ENCODE assay signal across 8 cellular contexts in the genomic region with DNA sequence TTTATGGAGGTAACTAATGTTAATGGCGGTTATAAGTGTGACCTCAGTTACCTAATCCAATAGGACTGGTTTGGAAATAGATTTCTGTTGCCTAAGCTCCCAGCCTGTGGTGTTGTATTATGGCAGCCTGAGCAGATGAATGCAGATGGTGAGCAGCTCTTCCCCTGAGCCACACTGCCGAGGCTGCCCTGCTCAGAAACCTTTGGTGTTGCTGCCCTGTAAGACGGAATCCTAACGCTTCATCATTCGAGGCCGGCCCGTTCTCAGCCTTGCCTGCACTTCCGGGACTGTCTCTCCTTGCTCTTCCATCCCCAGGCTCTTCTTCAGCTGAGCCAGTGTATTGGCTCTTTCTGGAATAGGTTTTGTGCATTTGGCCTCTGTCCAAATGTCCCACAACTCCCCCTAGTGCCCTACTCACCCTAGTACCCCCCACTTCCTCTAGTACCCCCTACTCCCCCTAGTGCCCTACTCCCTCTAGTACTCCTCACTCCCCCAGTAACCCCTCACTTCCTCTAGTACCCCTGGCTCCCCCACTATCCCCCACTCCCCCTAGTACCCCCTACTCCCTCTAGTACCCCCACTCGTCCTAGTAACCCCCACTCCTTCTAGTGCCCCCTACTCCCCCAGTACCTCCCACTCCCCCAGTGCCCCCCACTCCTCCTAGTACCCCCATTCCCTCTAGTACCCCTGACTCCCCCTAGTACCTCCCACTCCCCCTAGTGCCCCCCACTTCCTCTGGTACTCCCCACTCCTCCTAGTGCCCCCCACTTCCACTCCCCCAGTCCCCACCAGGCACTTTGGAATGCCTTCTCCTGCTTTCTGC.
DNase-seq lines count a peak whose midpoint lies in the region; ATAC-seq and TF ChIP-seq lines count a peak whose summit lies in the region.

No MANE protein-coding gene starts in this region.

- no peaks in the 10 kb centered on the region for H3K79me1 ChIP-seq in neuronal stem cell (ENCODE audit: low read depth, low read length)

- TF ChIP-seq CTCF in SK-N-SH (IDR thresholded peaks at IDR 0.05) (no peak; the same call in 1 of the 2 replicates), transverse colon (IDR thresholded peaks at IDR 0.05) (no peak)

- CTCF ChIA-PET in SK-N-SH (lab: Yijun Ruan, JAX), result interaction anchor here (1.7 kb wide), 2 partner anchors 12 to 33 kb away, joined by 3 to 5 read pairs; no protein-coding TSS in a partner anchor

- WGBS in SK-N-SH (ENCODE audit: low lambda C conversion rate), result 51% methylated on average over 9 of the region's 9 CpGs
- no CpG with 5 or more reads among the region's 9 CpGs for WGBS in neuronal stem cell (ENCODE audit: extremely low coverage in 2 of 2, insufficient read length in 2 of 2, insufficient replicate concordance in 1 of 2), 2 donors
- WGBS in transverse colon (ENCODE audit: low coverage in 1 of 2), 2 donors, result 86% methylated on average over 8 of the region's 9 CpGs; no CpG with 5 or more reads in 1 of the 2 donors

- H3K36me3 ChIP-seq in SK-N-SH (replicated peaks in 1 of 2; ENCODE audit: control insufficient read depth in 1 of 2, insufficient read depth in 2 of 2, low read length in 1 of 2), result no peaks in the 10 kb centered on the region
- no peaks in the 10 kb centered on the region for H3K36me3 ChIP-seq in neuronal stem cell (replicated peaks in 1 of 2; ENCODE audit: control insufficient read depth in 2 of 2, insufficient read depth in 2 of 2, low read length in 2 of 2)
- H3K36me3 ChIP-seq in transverse colon, result no peaks in the 10 kb centered on the region

- H3K18ac ChIP-seq in neuronal stem cell (ENCODE audit: low read length), result no peak overlapping the region

- in situ Hi-C loops in transverse colon (cut with MboI; ENCODE audit: low pct_ligation_motif_present in 1 of 4, low pct_unique_long_range_greater_than_20kb in 1 of 4, low sequenced_read_pairs in 3 of 4), result no loop called here

- no peaks in the 10 kb centered on the region for H4K20me1 ChIP-seq in SK-N-SH (ENCODE audit: insufficient read depth)

- H3K23ac ChIP-seq in neuronal stem cell (ENCODE audit: low read depth, low read length, poor library complexity), result no peak overlapping the region

- intact Hi-C loops in transverse colon (cut with DNase I; ENCODE audit: low total_unique reads), result no loop called here

- H2AK5ac ChIP-seq in neuronal stem cell (ENCODE audit: low read depth, low read length), result peak overlapping the region; percentile 51

- H3K79me2 ChIP-seq in SK-N-SH (ENCODE audit: insufficient read depth), result no peaks in the 10 kb centered on the region

- H3F3A ChIP-seq in SK-N-SH (replicated peaks; ENCODE audit: insufficient read depth), result no peaks in the 10 kb centered on the region

- H3K9me2 ChIP-seq in SK-N-SH, result no peaks in the 10 kb centered on the region

- H3K4ac ChIP-seq in neuronal stem cell (ENCODE audit: low read length), result no peak overlapping the region

- H3K9ac ChIP-seq in SK-N-SH, result no peak overlapping the region
- no peak overlapping the region for H3K9ac ChIP-seq in neuronal stem cell (ENCODE audit: low read depth, low read length, poor library complexity)

- no peak for TF ChIP-seq EP300 in SK-N-SH (IDR thresholded peaks at IDR 0.05; ENCODE audit: borderline replicate concordance in 1 of 2, low read depth in 1 of 2, low read length in 1 of 2)
- TF ChIP-seq EP300 in transverse colon (IDR thresholded peaks at IDR 0.05; ENCODE audit: low read depth), result no peak

- H3K27ac ChIP-seq in SK-N-SH (ENCODE audit: low read depth in 2 of 2, low read length in 1 of 2) (no peak overlapping the region), neuronal stem cell (replicated peaks; ENCODE audit: low read length) (no peak overlapping the region), transverse colon (no peak overlapping the region)

- H2BK12ac ChIP-seq in neuronal stem cell (ENCODE audit: low read length), result no peak overlapping the region

- H3K4me3 ChIP-seq in SK-N-SH (ENCODE audit: low read depth in 2 of 2, low read length in 1 of 2) (no peak overlapping the region), neuronal stem cell (ENCODE audit: low read length in 2 of 2) (no peak overlapping the region), transverse colon (no peak overlapping the region)

- no peak for TF ChIP-seq POLR2A in transverse colon (IDR thresholded peaks at IDR 0.05)

- TF ChIP-seq RAD21 in SK-N-SH (IDR thresholded peaks at IDR 0.05; ENCODE audit: low read length), result no peak

- H3K9me3 ChIP-seq in SK-N-SH, result no peaks in the 10 kb centered on the region
- H3K9me3 ChIP-seq in neuronal stem cell (replicated peaks in 1 of 2; ENCODE audit: control insufficient read depth in 2 of 2, insufficient read depth in 1 of 2, low read depth in 1 of 2, low read length in 2 of 2), result peaks cover 0 to 7% of the 10 kb centered on the region in 2 donors
- no peaks in the 10 kb centered on the region for H3K9me3 ChIP-seq in transverse colon

- H2BK120ac ChIP-seq in neuronal stem cell (ENCODE audit: low read depth, low read length), result no peak overlapping the region

- H4K91ac ChIP-seq in neuronal stem cell (ENCODE audit: low read depth, low read length, poor library complexity), result no peak overlapping the region

- H2BK5ac ChIP-seq in neuronal stem cell (ENCODE audit: low read length), result no peak overlapping the region

- no peak overlapping the region for H3K4me2 ChIP-seq in SK-N-SH
- H3K4me2 ChIP-seq in neuronal stem cell (ENCODE audit: insufficient read depth, low read length, poor library complexity, severe bottlenecking), result no peak overlapping the region

- no peak overlapping the region for H4K8ac ChIP-seq in neuronal stem cell (ENCODE audit: low read depth, low read length)

- H3K27me3 ChIP-seq in SK-N-SH (ENCODE audit: insufficient read depth) (no peaks in the 10 kb centered on the region), neuronal stem cell (ENCODE audit: control insufficient read depth in 3 of 3, insufficient read depth in 3 of 3, low read depth in 1 of 3, low read length in 3 of 3) (no peaks in the 10 kb centered on the region), transverse colon (no peaks in the 10 kb centered on the region)

- ATAC-seq in SK-N-SH treated with all-trans-retinoic acid at 6 μM for 48 hours (no peak), HG03025 (IDR thresholded peaks at IDR 0.05; ENCODE audit: low FRiP score, unreplicated experiment) (no peak)

- DNase-seq in SK-N-SH, result peak; percentile 66
- peak; percentile 16 for DNase-seq in LHCN-M2 (ENCODE audit: low read depth)
- peak; percentile 40 for DNase-seq in amniotic epithelial cell (ENCODE audit: low read depth)
- DNase-seq in neuronal stem cell (ENCODE audit: low spot score), result no peak
- no peak for DNase-seq in NCI-H524 treated with DMSO at 0.1 percent for 48 hours (lab: John Stamatoyannopoulos, UW)
- DNase-seq in transverse colon, result no peak

- no peak overlapping the region for H2AFZ ChIP-seq in SK-N-SH (ENCODE audit: low read depth)
- H2AFZ ChIP-seq in neuronal stem cell (ENCODE audit: low read length), result no peak overlapping the region

- H3K4me1 ChIP-seq in SK-N-SH (ENCODE audit: control insufficient read depth in 1 of 2, insufficient read depth in 2 of 2, low read depth in 1 of 2, low read length in 1 of 2) (no peaks in the 10 kb centered on the region), neuronal stem cell (ENCODE audit: control insufficient read depth in 2 of 2, insufficient read depth in 1 of 2, low read depth in 1 of 2, low read length in 2 of 2) (no peaks in the 10 kb centered on the region), transverse colon (peaks cover 5 to 21% (median 17%) of the 10 kb centered on the region in 4 donors)

- no peak overlapping the region for H3K14ac ChIP-seq in neuronal stem cell (ENCODE audit: low read length)

- H2BK15ac ChIP-seq in neuronal stem cell (ENCODE audit: low read length), result no peak overlapping the region

- POLR2A ChIA-PET in SK-N-SH (lab: Yijun Ruan, JAX), result no interaction called here

TF ChIP-seq in SK-N-SH, 30 proteins besides CTCF, POLR2A, EP300 and RAD21:
- TF ChIP-seq NFIC (IDR thresholded peaks at IDR 0.05; ENCODE audit: borderline replicate concordance), result peak; percentile 49
- no peak for TF ChIP-seq RFX5 (IDR thresholded peaks at IDR 0.05; ENCODE audit: low read length)
- TF ChIP-seq NRF1 (IDR thresholded peaks at IDR 0.05; ENCODE audit: low read depth, low read length), result no peak
- no peak for TF ChIP-seq EZH2phosphoT487 (IDR thresholded peaks at IDR 0.05; ENCODE audit: borderline replicate concordance, low read depth)
- no peak for TF ChIP-seq TCF12 (IDR thresholded peaks at IDR 0.05)
- TF ChIP-seq, protein P1, sequence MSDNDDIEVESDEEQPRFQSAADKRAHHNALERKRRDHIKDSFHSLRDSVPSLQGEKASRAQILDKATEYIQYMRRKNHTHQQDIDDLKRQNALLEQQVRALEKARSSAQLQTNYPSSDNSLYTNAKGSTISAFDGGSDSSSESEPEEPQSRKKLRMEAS (IDR thresholded peaks at IDR 0.05; ENCODE audit: low read depth), result no peak
- TF ChIP-seq, protein P2, sequence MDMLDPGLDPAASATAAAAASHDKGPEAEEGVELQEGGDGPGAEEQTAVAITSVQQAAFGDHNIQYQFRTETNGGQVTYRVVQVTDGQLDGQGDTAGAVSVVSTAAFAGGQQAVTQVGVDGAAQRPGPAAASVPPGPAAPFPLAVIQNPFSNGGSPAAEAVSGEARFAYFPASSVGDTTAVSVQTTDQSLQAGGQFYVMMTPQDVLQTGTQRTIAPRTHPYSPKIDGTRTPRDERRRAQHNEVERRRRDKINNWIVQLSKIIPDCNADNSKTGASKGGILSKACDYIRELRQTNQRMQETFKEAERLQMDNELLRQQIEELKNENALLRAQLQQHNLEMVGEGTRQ (IDR thresholded peaks at IDR 0.05; ENCODE audit: borderline replicate concordance, low read depth, low read length), result no peak

TF ChIP-seq in SK-N-SH treated with all-trans-retinoic acid at 6 μM for 48 hours, 23 proteins besides CTCF, POLR2A, EP300 and RAD21:
- no peak for TF ChIP-seq ZFP30 (CRISPR knock-in tag; IDR thresholded peaks at IDR 0.05)
TF ChIP-seq in SK-N-SH treated with all-trans-retinoic acid at 6 μM for 48 hours: peak in this region for 0.

Comparison
In these comparisons a context has a peak if more than half of its experiments do, and no peak if none do; other contexts are left out.
1. DNase-seq: peak in SK-N-SH (single experiment), LHCN-M2 (single experiment) and amniotic epithelial cell (single experiment); none in neuronal stem cell (single experiment), NCI-H524 treated with DMSO at 0.1 percent for 48 hours (single experiment) and transverse colon (single experiment).